In the genomic region with DNA sequence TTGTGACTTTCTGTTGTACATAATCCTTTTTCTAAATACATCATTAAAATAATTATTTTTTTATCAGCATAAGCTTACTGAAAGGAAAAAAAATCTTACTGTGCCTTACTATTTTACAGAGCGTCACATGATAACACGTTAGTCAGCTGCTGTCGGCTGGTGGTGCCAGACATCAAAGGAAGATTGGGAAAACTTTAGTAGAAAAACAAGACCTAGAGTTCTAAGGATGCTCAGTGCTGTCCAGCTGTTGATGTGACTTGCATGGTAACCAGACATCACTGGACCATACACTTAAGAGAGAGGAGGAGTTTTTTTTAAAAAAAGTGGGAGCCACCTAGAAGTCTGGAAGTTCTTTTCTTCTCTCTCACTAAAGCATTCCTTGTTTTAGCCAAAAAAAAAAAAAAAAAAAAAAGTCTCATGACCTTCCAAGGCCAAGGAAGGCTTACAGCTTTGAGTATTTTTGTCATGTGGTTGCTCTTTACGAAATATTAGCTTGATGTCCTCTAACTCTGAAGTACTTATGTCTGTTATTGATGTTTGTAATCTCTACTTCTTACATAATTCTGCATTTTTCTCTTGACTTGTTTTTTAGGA, we compare ENCODE assay signal across 1 cellular context.
TF ChIP-seq lines count a peak whose summit lies in the region.

No MANE protein-coding gene starts in this region.

TF ChIP-seq in WTC11, 78 proteins besides CTCF, POLR2A, EP300 and RAD21 (continued from another document):
- TF ChIP-seq PRDM15 (CRISPR knock-in tag; IDR thresholded peaks at IDR 0.05), result no peak
- no peak for TF ChIP-seq STAT6 (CRISPR knock-in tag; conservative IDR thresholded peaks at IDR 0.05; ENCODE audit: low read depth)
- no peak for TF ChIP-seq ATF2 (CRISPR knock-in tag; IDR thresholded peaks at IDR 0.05; ENCODE audit: borderline replicate concordance, low read depth)
- no peak for TF ChIP-seq JAZF1 (CRISPR knock-in tag; IDR thresholded peaks at IDR 0.05)
- TF ChIP-seq, protein P1, sequence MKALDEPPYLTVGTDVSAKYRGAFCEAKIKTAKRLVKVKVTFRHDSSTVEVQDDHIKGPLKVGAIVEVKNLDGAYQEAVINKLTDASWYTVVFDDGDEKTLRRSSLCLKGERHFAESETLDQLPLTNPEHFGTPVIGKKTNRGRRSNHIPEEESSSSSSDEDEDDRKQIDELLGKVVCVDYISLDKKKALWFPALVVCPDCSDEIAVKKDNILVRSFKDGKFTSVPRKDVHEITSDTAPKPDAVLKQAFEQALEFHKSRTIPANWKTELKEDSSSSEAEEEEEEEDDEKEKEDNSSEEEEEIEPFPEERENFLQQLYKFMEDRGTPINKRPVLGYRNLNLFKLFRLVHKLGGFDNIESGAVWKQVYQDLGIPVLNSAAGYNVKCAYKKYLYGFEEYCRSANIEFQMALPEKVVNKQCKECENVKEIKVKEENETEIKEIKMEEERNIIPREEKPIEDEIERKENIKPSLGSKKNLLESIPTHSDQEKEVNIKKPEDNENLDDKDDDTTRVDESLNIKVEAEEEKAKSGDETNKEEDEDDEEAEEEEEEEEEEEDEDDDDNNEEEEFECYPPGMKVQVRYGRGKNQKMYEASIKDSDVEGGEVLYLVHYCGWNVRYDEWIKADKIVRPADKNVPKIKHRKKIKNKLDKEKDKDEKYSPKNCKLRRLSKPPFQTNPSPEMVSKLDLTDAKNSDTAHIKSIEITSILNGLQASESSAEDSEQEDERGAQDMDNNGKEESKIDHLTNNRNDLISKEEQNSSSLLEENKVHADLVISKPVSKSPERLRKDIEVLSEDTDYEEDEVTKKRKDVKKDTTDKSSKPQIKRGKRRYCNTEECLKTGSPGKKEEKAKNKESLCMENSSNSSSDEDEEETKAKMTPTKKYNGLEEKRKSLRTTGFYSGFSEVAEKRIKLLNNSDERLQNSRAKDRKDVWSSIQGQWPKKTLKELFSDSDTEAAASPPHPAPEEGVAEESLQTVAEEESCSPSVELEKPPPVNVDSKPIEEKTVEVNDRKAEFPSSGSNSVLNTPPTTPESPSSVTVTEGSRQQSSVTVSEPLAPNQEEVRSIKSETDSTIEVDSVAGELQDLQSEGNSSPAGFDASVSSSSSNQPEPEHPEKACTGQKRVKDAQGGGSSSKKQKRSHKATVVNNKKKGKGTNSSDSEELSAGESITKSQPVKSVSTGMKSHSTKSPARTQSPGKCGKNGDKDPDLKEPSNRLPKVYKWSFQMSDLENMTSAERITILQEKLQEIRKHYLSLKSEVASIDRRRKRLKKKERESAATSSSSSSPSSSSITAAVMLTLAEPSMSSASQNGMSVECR (CRISPR knock-in tag; IDR thresholded peaks at IDR 0.05; ENCODE audit: borderline replicate concordance), result no peak
